ENCODE assay signal across 15 cellular contexts in genomic region chr9:15524845-15525455, GRCh38. TPM values are rescaled to one million over a fixed set of nuclear protein-coding genes. Genes with fewer than 3 reads are reported as not detected.
A peak's percentile ranks its signal among the peaks of the same experiment; 100 is the strongest.
DNase-seq lines count a peak whose midpoint lies in the region; ATAC-seq, FAIRE-seq and TF ChIP-seq lines count a peak whose summit lies in the region.
"Had no signal": no experiment of that assay in that cellular context is flagged by ENCODE, and none has a peak within 500 bp of the region (broad histone marks: within the 10 kb centered on the region; RNA-seq: fewer than 3 reads in every experiment).

No MANE protein-coding gene starts in this region.

- H2AFZ ChIP-seq in HepG2 (ENCODE audit: low read length) = no peak overlapping the region
- peak overlapping the region; percentile 6 for H2AFZ ChIP-seq in endothelial cell of umbilical vein (ENCODE audit: low read depth, low read length)
- H2AFZ ChIP-seq: GM23248 had no signal

- ATAC-seq in HepG2 = no peak
- no peak for ATAC-seq in right lobe of liver
- no peak for ATAC-seq in left cardiac atrium
- ATAC-seq: HCT116 had no signal

- DNase-seq in HepG2 (ENCODE audit: low spot score) (no peak), right lobe of liver (no peak), endothelial cell of umbilical vein (ENCODE audit: low read depth, low spot score) (peak; percentile 77), pulmonary artery endothelial cell (ENCODE audit: low read depth, low spot score) (peak; percentile 45), left cardiac atrium (no peak), C1 segment of cervical spinal cord (lab: John Stamatoyannopoulos, UW) (no peak)
- DNase-seq in activated CD8-positive, alpha-beta memory T cell treated with anti-CD3 and anti-CD28 coated beads, Interleukin-2, amount 50 U/mL, for 48 hours = no peak
- DNase-seq: AML-193; CD4-positive, CD25-positive, alpha-beta regulatory T cell; GM23248 had no signal

- no peak for FAIRE-seq in HepG2 (lab: Jason Lieb, UNC)
- FAIRE-seq in endothelial cell of umbilical vein (lab: Jason Lieb, UNC) = peak; percentile 57
- FAIRE-seq: H54 had no signal

- TF ChIP-seq CTCF in HepG2 (CRISPR knock-in tag; IDR thresholded peaks at IDR 0.05) (no peak), right lobe of liver (IDR thresholded peaks at IDR 0.05) (no peak), endothelial cell of umbilical vein (IDR thresholded peaks at IDR 0.05; ENCODE audit: extremely low read depth in 1 of 2, insufficient read depth in 1 of 2, low read depth in 1 of 2, low read length in 2 of 2) (no peak)

- no TSS peak for BruUV-seq in HepG2 (replicated peaks; lab: Mats Ljungman, UMichigan)
- no TSS peak for BruUV-seq in endothelial cell of umbilical vein (replicated peaks; lab: Mats Ljungman, UMichigan)

- TF ChIP-seq RAD21 in HepG2 (CRISPR knock-in tag; IDR thresholded peaks at IDR 0.05) = no peak

- H3K36me3 ChIP-seq in HepG2 (replicated peaks in 1 of 2; ENCODE audit: control insufficient read depth in 1 of 2, insufficient read depth in 2 of 2, low read length in 2 of 2) = no peaks in the 10 kb centered on the region
- no peaks in the 10 kb centered on the region for H3K36me3 ChIP-seq in right lobe of liver
- H3K36me3 ChIP-seq in endothelial cell of umbilical vein (ENCODE audit: control insufficient read depth in 2 of 2, extremely low read depth in 1 of 2, insufficient read depth in 2 of 2, low read length in 2 of 2) = no peaks in the 10 kb centered on the region
- H3K36me3 ChIP-seq: BLaER1 had no signal

- dilution Hi-C loops in endothelial cell of umbilical vein (cut with MboI; ENCODE audit: extremely low pct_ligation_motif_present, low sequenced_read_pairs) = no loop called here

- H3K9me3 ChIP-seq in HepG2 (ENCODE audit: low read length) (no peaks in the 10 kb centered on the region), right lobe of liver (no peaks in the 10 kb centered on the region), endothelial cell of umbilical vein (replicated peaks; ENCODE audit: control insufficient read depth, insufficient read depth, low read length) (no peaks in the 10 kb centered on the region)

- in situ Hi-C loops in HepG2 (cut with HindIII; ENCODE audit: extremely low pct_ligation_motif_present, low pct_unique_long_range_greater_than_20kb) = no loop called here

- H3K9ac ChIP-seq in HepG2 (ENCODE audit: insufficient read depth, low read depth, low read length) (no peak overlapping the region), endothelial cell of umbilical vein (replicated peaks; ENCODE audit: extremely low read depth, insufficient read depth, low read length) (no peak overlapping the region)
- H3K9ac ChIP-seq: BLaER1, GM23248 had no signal

- H3K4me2 ChIP-seq in HepG2 (ENCODE audit: low read depth, low read length) (no peak overlapping the region), endothelial cell of umbilical vein (ENCODE audit: insufficient read depth, low read length) (peak overlapping the region; percentile 69)
- H3K4me2 ChIP-seq: BLaER1 had no signal

- intact Hi-C loops in HepG2 (cut with micrococcal nuclease; ENCODE audit: unreplicated experiment) = no loop called here
- intact Hi-C loops in right lobe of liver (cut with DNase I) = no loop called here
- intact Hi-C loops in endothelial cell of umbilical vein (cut with micrococcal nuclease) = loop anchor here (2.0 kb wide), 1 partner anchor 14 kb away; the partner anchor contains the start of gene PSIP1
- intact Hi-C loops in left cardiac atrium (cut with DNase I) = no loop called here

- CTCF ChIA-PET in HepG2 (lab: Yijun Ruan, JAX; ENCODE audit: low intra/inter-chr PET ratio, low total read pairs) (no interaction called here), endothelial cell of umbilical vein (lab: Charles Lee) (interaction anchor here (1.0 to 3.3 kb wide), 4 partner anchors 9 to 24 kb away, joined by 3 to 8 read pairs (median 4); no protein-coding TSS in a partner anchor)

- H4K20me1 ChIP-seq in HepG2 (ENCODE audit: insufficient read depth, low read length) (no peaks in the 10 kb centered on the region), endothelial cell of umbilical vein (replicated peaks; ENCODE audit: control insufficient read depth, extremely low read depth, insufficient read depth, low read length) (no peaks in the 10 kb centered on the region)
- H4K20me1 ChIP-seq: BLaER1 had no signal

- H3K27ac ChIP-seq in HepG2 (ENCODE audit: extremely low read length, insufficient read depth, low read length) (no peak overlapping the region), right lobe of liver (no peak overlapping the region), endothelial cell of umbilical vein (ENCODE audit: insufficient read depth, low read depth, low read length) (no peak overlapping the region)
- H3K27ac ChIP-seq: 22Rv1, BLaER1, GM23248, HL-60 had no signal

- TF ChIP-seq POLR2A in HepG2 (IDR thresholded peaks at IDR 0.05; ENCODE audit: insufficient read depth in 1 of 2, low read depth in 2 of 2, low read length in 2 of 2) (no peak), right lobe of liver (IDR thresholded peaks at IDR 0.05) (no peak), endothelial cell of umbilical vein (IDR thresholded peaks at IDR 0.05; ENCODE audit: low read depth, low read length) (no peak)

- H3K79me2 ChIP-seq in HepG2 (ENCODE audit: insufficient read depth, low read length) (no peaks in the 10 kb centered on the region), endothelial cell of umbilical vein (ENCODE audit: control insufficient read depth, insufficient read depth, low read length) (no peaks in the 10 kb centered on the region)

- TF ChIP-seq EP300 in HepG2 (IDR thresholded peaks at IDR 0.05; ENCODE audit: low read depth in 2 of 2, low read length in 2 of 2) = no peak
- no peak for TF ChIP-seq EP300 in HepG2 (CRISPR knock-in tag; IDR thresholded peaks at IDR 0.05; ENCODE audit: borderline replicate concordance)

- POLR2A ChIA-PET in HepG2 (lab: Yijun Ruan, JAX) (no interaction called here), endothelial cell of umbilical vein (lab: Charles Lee) (no interaction called here)

- H3K4me3 ChIP-seq in HepG2 (replicated peaks in 1 of 3; ENCODE audit: insufficient read depth in 1 of 3, low read depth in 2 of 3, low read length in 3 of 3) (no peak overlapping the region), right lobe of liver (no peak overlapping the region), endothelial cell of umbilical vein (replicated peaks in 1 of 3; ENCODE audit: insufficient read depth in 1 of 3, low read depth in 1 of 3, low read length in 3 of 3) (no peak overlapping the region)
- H3K4me3 ChIP-seq: BLaER1, GM23248 had no signal

- H3K27me3 ChIP-seq in HepG2 (ENCODE audit: control insufficient read depth in 1 of 2, insufficient read depth in 2 of 2, low read length in 2 of 2) = peaks cover 1 to 3% of the 10 kb centered on the region in 2 experiments; a peak in 1 of 5 replicates
- no peaks in the 10 kb centered on the region for H3K27me3 ChIP-seq in right lobe of liver
- H3K27me3 ChIP-seq in endothelial cell of umbilical vein (ENCODE audit: control insufficient read depth in 2 of 2, insufficient read depth in 2 of 2, low read length in 2 of 2) = no peaks in the 10 kb centered on the region
- H3K27me3 ChIP-seq: BLaER1 had no signal

- 47% methylated on average over 8 of the region's 8 CpGs for WGBS in HepG2 (ENCODE audit: low lambda C conversion rate)
- 61% methylated on average over 8 of the region's 8 CpGs for WGBS in right lobe of liver (ENCODE audit: insufficient coverage, low coverage, low lambda C conversion rate, missing lambda C conversion rate)

- H3K4me1 ChIP-seq in HepG2 (ENCODE audit: insufficient read depth, low read length) (no peaks in the 10 kb centered on the region), right lobe of liver (no peaks in the 10 kb centered on the region), endothelial cell of umbilical vein (ENCODE audit: control insufficient read depth, extremely low read depth, insufficient read depth, low read length) (peaks cover 12% of the 10 kb centered on the region)
- H3K4me1 ChIP-seq: BLaER1 had no signal

- no peaks in the 10 kb centered on the region for H3K9me1 ChIP-seq in endothelial cell of umbilical vein (replicated peaks; ENCODE audit: control insufficient read depth, extremely low read depth, insufficient read depth, low read length)

RNA-seq across cellular contexts. Expression of gene PSIP1, which starts 14.2 kb away (rescaled TPM):
- total RNA-seq in HepG2 (2016; rRNA removed; fragmentation: Illumina TruSeq; extraction: Trizol) (46.4 and 53.8 TPM in 2 replicates), right lobe of liver (10 to 100 TPM in 5 of 6 experiments, 1 to 10 TPM in 1; 8.4 to 19.0 (median 12.0) TPM), endothelial cell of umbilical vein (69.5 and 76.7 TPM in 2 replicates), pulmonary artery endothelial cell (59.4 and 74.4 TPM in 2 replicates), left cardiac atrium (10 to 100 TPM; 23.6 to 29.1 TPM)
- total RNA-seq in HepG2 (2016; cell fraction: cytosol; rRNA removed; fragmentation: Illumina TruSeq; extraction: Trizol; ENCODE audit: low read depth) = 6.3 and 7.4 TPM in 2 replicates
- 50.2 and 53.9 TPM in 2 replicates for total RNA-seq in HepG2 (2016; cell fraction: insoluble cytoplasmic fraction; rRNA removed; fragmentation: Illumina TruSeq; extraction: Trizol)
- total RNA-seq in HepG2 (2016; cell fraction: membrane; rRNA removed; fragmentation: Illumina TruSeq; extraction: Trizol) = 13.7 and 15.7 TPM in 2 replicates
- 47.1 and 48.0 TPM in 2 replicates for total RNA-seq in HepG2 (2016; cell fraction: nucleus; rRNA removed; fragmentation: Illumina TruSeq; extraction: Trizol)
- polyA plus RNA-seq in HepG2 (2011; rRNA removed) (9.6 and 12.6 TPM in 2 replicates), endothelial cell of umbilical vein (8.0 and 12.9 TPM in 2 replicates)
- 3.4 and 5.6 TPM in 2 replicates for polyA plus RNA-seq in HepG2 (2011; cell fraction: cytosol; rRNA removed)
- polyA plus RNA-seq in HepG2 (2011; cell fraction: nucleus; rRNA removed) = 8.4 and 9.1 TPM in 2 replicates
- polyA plus RNA-seq in HepG2 (2012) = 29.2 and 39.0 TPM in 2 replicates
- polyA plus RNA-seq in HepG2 (2016; cell fraction: cytosol; fragmentation: Illumina TruSeq; extraction: Trizol; ENCODE audit: low read depth) = 4.6 and 4.9 TPM in 2 replicates
- 71.0 and 75.7 TPM in 2 replicates for polyA plus RNA-seq in HepG2 (2016; cell fraction: insoluble cytoplasmic fraction; fragmentation: Illumina TruSeq; extraction: Trizol; ENCODE audit: low read depth)
- 9.5 TPM in 2 replicates for polyA plus RNA-seq in HepG2 (2016; cell fraction: membrane; fragmentation: Illumina TruSeq; extraction: Trizol; ENCODE audit: low read depth)
- 52.5 and 57.6 TPM in 2 replicates for polyA plus RNA-seq in HepG2 (2016; cell fraction: nucleus; fragmentation: Illumina TruSeq; extraction: Trizol; ENCODE audit: insufficient read depth, low read depth)
- polyA minus RNA-seq in HepG2 (2011; rRNA and poly(A)+ RNA removed; ENCODE audit: low replicate concordance) = 4.7 and 19.9 TPM in 2 replicates
- 10.2 and 13.1 TPM in 2 replicates for polyA minus RNA-seq in HepG2 (2011; cell fraction: cytosol; rRNA and poly(A)+ RNA removed)
- polyA minus RNA-seq in HepG2 (2011; cell fraction: nucleus; rRNA and poly(A)+ RNA removed) = 46.7 and 47.2 TPM in 2 replicates
- polyA plus RNA-seq in endothelial cell of umbilical vein (2011; cell fraction: cytosol; rRNA removed) = 24.1 and 26.7 TPM in 2 replicates
- polyA plus RNA-seq in endothelial cell of umbilical vein (2011; cell fraction: nucleus; rRNA removed) = 28.8 and 48.9 TPM in 2 replicates
- 53.5 and 80.5 TPM in 2 replicates for polyA plus RNA-seq in endothelial cell of umbilical vein (2012)
- polyA minus RNA-seq in endothelial cell of umbilical vein = 13.5 and 16.2 TPM in 2 replicates
- polyA minus RNA-seq in endothelial cell of umbilical vein (2011; cell fraction: cytosol; rRNA and poly(A)+ RNA removed) = 36.9 TPM
- polyA minus RNA-seq in endothelial cell of umbilical vein (2011; cell fraction: nucleus; rRNA and poly(A)+ RNA removed) = 33.6 and 34.7 TPM in 2 replicates

RNA-seq across cellular contexts. Expression of gene CCDC171, which starts 27.9 kb away (rescaled TPM):
- total RNA-seq in HepG2 (2016; rRNA removed; fragmentation: Illumina TruSeq; extraction: Trizol) (2.5 and 2.8 TPM in 2 replicates), right lobe of liver (under 1 TPM; 0.42 to 0.80 (median 0.45) TPM), endothelial cell of umbilical vein (1.4 and 1.6 TPM in 2 replicates), pulmonary artery endothelial cell (0.86 and 1.1 TPM in 2 replicates), left cardiac atrium (1 to 10 TPM; 1.4 to 1.8 TPM)
- 1.3 and 1.4 TPM in 2 replicates for total RNA-seq in HepG2 (2016; cell fraction: cytosol; rRNA removed; fragmentation: Illumina TruSeq; extraction: Trizol; ENCODE audit: low read depth)
- total RNA-seq in HepG2 (2016; cell fraction: insoluble cytoplasmic fraction; rRNA removed; fragmentation: Illumina TruSeq; extraction: Trizol) = 2.5 and 2.7 TPM in 2 replicates
- total RNA-seq in HepG2 (2016; cell fraction: membrane; rRNA removed; fragmentation: Illumina TruSeq; extraction: Trizol) = 1.4 and 1.9 TPM in 2 replicates
- total RNA-seq in HepG2 (2016; cell fraction: nucleus; rRNA removed; fragmentation: Illumina TruSeq; extraction: Trizol) = 6.9 and 7.4 TPM in 2 replicates
- polyA plus RNA-seq in HepG2 (2011; rRNA removed) (0.59 and 0.95 TPM in 2 replicates), endothelial cell of umbilical vein (0.19 and 0.58 TPM in 2 replicates)
- 0.28 and 0.34 TPM in 2 replicates for polyA plus RNA-seq in HepG2 (2011; cell fraction: cytosol; rRNA removed)
- polyA plus RNA-seq in HepG2 (2011; cell fraction: nucleus; rRNA removed) = 1.3 and 1.6 TPM in 2 replicates
- 0.81 and 1.1 TPM in 2 replicates for polyA plus RNA-seq in HepG2 (2012)
- polyA plus RNA-seq in HepG2 (2016; cell fraction: cytosol; fragmentation: Illumina TruSeq; extraction: Trizol; ENCODE audit: low read depth) = 0.06 and 0.12 TPM in 2 replicates
- polyA plus RNA-seq in HepG2 (2016; cell fraction: insoluble cytoplasmic fraction; fragmentation: Illumina TruSeq; extraction: Trizol; ENCODE audit: low read depth) = 1.3 and 1.5 TPM in 2 replicates
- polyA plus RNA-seq in HepG2 (2016; cell fraction: membrane; fragmentation: Illumina TruSeq; extraction: Trizol; ENCODE audit: low read depth) = 0.15 and 0.26 TPM in 2 replicates
- 2.4 and 2.9 TPM in 2 replicates for polyA plus RNA-seq in HepG2 (2016; cell fraction: nucleus; fragmentation: Illumina TruSeq; extraction: Trizol; ENCODE audit: insufficient read depth, low read depth)
- polyA minus RNA-seq in HepG2 (2011; rRNA and poly(A)+ RNA removed; ENCODE audit: low replicate concordance) = 1.4 and 2.2 TPM in 2 replicates
- polyA minus RNA-seq in HepG2 (2011; cell fraction: cytosol; rRNA and poly(A)+ RNA removed) = 0.49 and 0.62 TPM in 2 replicates
- polyA minus RNA-seq in HepG2 (2011; cell fraction: nucleus; rRNA and poly(A)+ RNA removed) = 13.1 and 13.6 TPM in 2 replicates
- polyA plus RNA-seq in endothelial cell of umbilical vein (2011; cell fraction: cytosol; rRNA removed) = 0.35 TPM in 2 replicates
- 1.1 and 2.3 TPM in 2 replicates for polyA plus RNA-seq in endothelial cell of umbilical vein (2011; cell fraction: nucleus; rRNA removed)
- 0.54 and 0.87 TPM in 2 replicates for polyA plus RNA-seq in endothelial cell of umbilical vein (2012)
- 1.4 and 3.4 TPM in 2 replicates for polyA minus RNA-seq in endothelial cell of umbilical vein
- polyA minus RNA-seq in endothelial cell of umbilical vein (2011; cell fraction: cytosol; rRNA and poly(A)+ RNA removed) = 1.2 TPM
- 5.4 and 6.3 TPM in 2 replicates for polyA minus RNA-seq in endothelial cell of umbilical vein (2011; cell fraction: nucleus; rRNA and poly(A)+ RNA removed)

Comparison
In these comparisons a context has a peak if more than half of its experiments do, and no peak if none do; other contexts are left out.
1. DNase-seq: peak in endothelial cell of umbilical vein (single experiment) and pulmonary artery endothelial cell (single experiment); none in HepG2 (single experiment), right lobe of liver (0 of 3), left cardiac atrium (single experiment), activated CD8-positive, alpha-beta memory T cell treated with anti-CD3 and anti-CD28 coated beads, Interleukin-2, amount 50 U/mL, for 48 hours (single experiment) and C1 segment of cervical spinal cord (0 of 14).